ENCODE assay signal across 23 cellular contexts in the genomic region with DNA sequence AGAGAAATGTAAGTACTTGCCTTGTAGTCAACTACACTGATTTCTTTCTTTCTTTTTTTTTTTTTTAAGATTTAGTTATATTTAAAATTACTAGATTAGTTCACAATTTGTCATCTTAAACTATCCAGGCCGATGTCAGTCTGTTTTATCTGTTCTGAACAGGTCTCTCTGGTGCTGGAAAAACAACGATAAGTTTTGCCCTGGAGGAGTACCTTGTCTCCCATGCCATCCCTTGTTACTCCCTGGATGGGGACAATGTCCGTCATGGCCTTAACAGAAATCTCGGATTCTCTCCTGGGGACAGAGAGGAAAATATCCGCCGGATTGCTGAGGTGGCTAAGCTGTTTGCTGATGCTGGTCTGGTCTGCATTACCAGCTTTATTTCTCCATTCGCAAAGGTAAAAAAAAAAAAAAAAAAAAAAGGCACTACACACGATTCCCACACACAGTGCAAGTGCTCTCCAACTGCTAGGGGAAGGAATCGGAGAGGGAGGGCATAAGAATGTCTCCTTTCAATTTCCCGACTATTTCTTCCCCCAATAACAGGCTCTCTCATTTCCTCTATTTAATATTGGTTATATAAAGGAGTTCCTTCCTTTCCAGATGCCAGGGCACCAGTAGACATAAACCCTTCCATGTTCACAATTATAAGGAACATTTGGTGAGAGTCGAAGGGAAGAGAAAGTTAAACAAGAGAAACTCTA. TPM values are rescaled to one million over a fixed set of nuclear protein-coding genes. Genes with fewer than 3 reads are reported as not detected.
"Had no signal": no experiment of that assay in that cellular context is flagged by ENCODE, and none has a peak within 500 bp of the region (broad histone marks: within the 10 kb centered on the region; RNA-seq: fewer than 3 reads in every experiment).

No MANE protein-coding gene starts in this region.

- H3K4me1 Mint-ChIP-seq: activated naive CD4-positive, alpha-beta T cell treated with anti-CD3 and anti-CD28 coated beads, Interleukin-2, amount 50 U/mL, for 24 hours; brain; memory B cell; natural killer cell had no signal

- DNase-seq: activated B cell treated with CpG ODN at 0.5 μM for 24 hours; activated CD4-positive, alpha-beta T cell treated with anti-CD3 and anti-CD28 coated beads for 48 hours; activated CD8-positive, alpha-beta T cell treated with anti-CD3 and anti-CD28 coated beads for 36 hours; activated effector memory CD4-positive, alpha-beta T cell treated with Interleukin-2 at 50 U/mL for 16 hours; activated T-cell treated with anti-CD3 and anti-CD28 coated beads, Interleukin-2, amount 50 U/mL, for 4 hours; amniotic stem cell; central memory CD4-positive, alpha-beta T cell; colonic mucosa; effector CD4-positive, alpha-beta T cell; heart right ventricle; left colon; natural killer cell; occipital lobe; psoas muscle; stimulated activated naive CD8-positive, alpha-beta T cell treated with anti-CD3 and anti-CD28 coated beads, Interleukin-15, Interleukin-2, amounts not matched to agents 100 U/mL and 50 U/mL, for 24 hours; T-helper 2 cell; trophoblast cell had no signal

- H3K4me3 Mint-ChIP-seq: activated B cell treated with CpG ODN at 0.5 μM for 24 hours; activated CD8-positive, alpha-beta T cell treated with anti-CD3 and anti-CD28 coated beads for 36 hours; activated naive CD4-positive, alpha-beta T cell treated with anti-CD3 and anti-CD28 coated beads, Interleukin-2, amount 50 U/mL, for 24 hours; activated T-cell treated with anti-CD3 and anti-CD28 coated beads, Interleukin-2, amount 50 U/mL, for 4 hours; brain; memory B cell; natural killer cell had no signal

- H3K36me3 Mint-ChIP-seq: activated naive CD4-positive, alpha-beta T cell treated with anti-CD3 and anti-CD28 coated beads, Interleukin-2, amount 50 U/mL, for 24 hours; brain; memory B cell; natural killer cell had no signal

- H3K9me3 Mint-ChIP-seq: activated B cell treated with CpG ODN at 0.5 μM for 24 hours; activated CD8-positive, alpha-beta T cell treated with anti-CD3 and anti-CD28 coated beads for 36 hours; activated naive CD4-positive, alpha-beta T cell treated with anti-CD3 and anti-CD28 coated beads, Interleukin-2, amount 50 U/mL, for 24 hours; activated T-cell treated with anti-CD3 and anti-CD28 coated beads, Interleukin-2, amount 50 U/mL, for 4 hours; brain; memory B cell; natural killer cell had no signal

- H3K4me1 ChIP-seq: colonic mucosa had no signal

- FAIRE-seq: frontal cortex, islet of Langerhans had no signal

- H3K27ac Mint-ChIP-seq: activated B cell treated with CpG ODN at 0.5 μM for 24 hours; activated CD8-positive, alpha-beta T cell treated with anti-CD3 and anti-CD28 coated beads for 36 hours; activated naive CD4-positive, alpha-beta T cell treated with anti-CD3 and anti-CD28 coated beads, Interleukin-2, amount 50 U/mL, for 24 hours; brain; memory B cell; natural killer cell had no signal

- H3K9me3 ChIP-seq: colonic mucosa, heart right ventricle, psoas muscle had no signal

- H3K27ac ChIP-seq: colonic mucosa, psoas muscle had no signal

- H3K4me3 ChIP-seq: colonic mucosa, heart right ventricle, psoas muscle had no signal

- H3K27me3 Mint-ChIP-seq: activated B cell treated with CpG ODN at 0.5 μM for 24 hours; activated naive CD4-positive, alpha-beta T cell treated with anti-CD3 and anti-CD28 coated beads, Interleukin-2, amount 50 U/mL, for 24 hours; brain had no signal

- H3K27me3 ChIP-seq: colonic mucosa, heart right ventricle had no signal

- ATAC-seq: activated CD8-positive, alpha-beta T cell treated with anti-CD3 and anti-CD28 coated beads for 36 hours; activated T-cell treated with anti-CD3 and anti-CD28 coated beads, Interleukin-2, amount 50 U/mL, for 4 hours; left colon; natural killer cell; psoas muscle; sciatic nerve; stimulated activated naive CD8-positive, alpha-beta T cell treated with anti-CD3 and anti-CD28 coated beads, Interleukin-15, Interleukin-2, amounts not matched to agents 100 U/mL and 50 U/mL, for 24 hours had no signal

- H3K36me3 ChIP-seq: colonic mucosa had no signal

RNA-seq across cellular contexts. Expression of a gene that starts 53.4 kb away (rescaled TPM):
- total RNA-seq: activated B cell treated with CpG ODN at 0.5 μM for 24 hours had no signal
